16 cellular contexts compared by ENCODE assay signal in the genomic region with DNA sequence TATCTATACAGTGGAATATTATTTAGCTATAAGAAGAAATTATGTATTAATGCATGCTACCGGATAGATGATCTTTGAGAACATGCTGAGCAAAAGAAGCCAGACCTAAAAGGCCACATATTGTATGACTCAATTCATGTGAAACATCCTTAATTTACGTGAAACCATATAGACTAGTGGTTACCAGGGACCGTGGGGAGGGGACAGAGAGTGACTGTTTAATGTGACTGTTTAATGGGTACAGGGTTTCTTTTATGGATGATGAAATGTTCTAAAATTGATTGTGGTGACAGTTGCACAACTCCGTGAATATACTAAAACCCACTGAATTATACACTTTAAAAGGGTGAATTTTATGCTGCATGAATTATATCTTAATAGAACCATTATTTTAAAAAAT.
"Had no signal": no experiment of that assay in that cellular context is flagged by ENCODE, and none has a peak within 500 bp of the region (broad histone marks: within the 10 kb centered on the region; RNA-seq: fewer than 3 reads in every experiment).

No MANE protein-coding gene starts in this region.

- H3K4me3 Mint-ChIP-seq: activated CD4-positive, alpha-beta memory T cell treated with anti-CD3 and anti-CD28 coated beads, Interleukin-2, amount 10 ng/mL, durations not matched to agents 7 days and 5 days; brain; nephron had no signal

- ATAC-seq: gastrocnemius medialis, heart right ventricle, left lobe of liver, mucosa of descending colon, psoas muscle, right lobe of liver had no signal

- H3K9me3 Mint-ChIP-seq: activated CD4-positive, alpha-beta memory T cell treated with anti-CD3 and anti-CD28 coated beads, Interleukin-2, amount 10 ng/mL, durations not matched to agents 7 days and 5 days had no signal

- H3K4me1 Mint-ChIP-seq: brain, nephron had no signal

- H3K27me3 Mint-ChIP-seq: brain had no signal

- H3K27ac Mint-ChIP-seq: activated CD4-positive, alpha-beta memory T cell treated with anti-CD3 and anti-CD28 coated beads, Interleukin-2, amount 10 ng/mL, durations not matched to agents 7 days and 5 days; brain; nephron had no signal

- DNase-seq: activated CD4-positive, alpha-beta memory T cell treated with anti-CD3 and anti-CD28 coated beads, Interleukin-2, amount 10 ng/mL, durations not matched to agents 7 days and 5 days; activated CD4-positive, alpha-beta T cell treated with anti-CD3 and anti-CD28 coated beads for 1 hour; activated CD8-positive, alpha-beta memory T cell treated with anti-CD3 and anti-CD28 coated beads, Interleukin-2, amount 50 U/mL, for 48 hours; activated naive CD4-positive, alpha-beta T cell treated with anti-CD3 and anti-CD28 coated beads, Interleukin-2, amount 50 U/mL, for 16 hours; amygdala; effector memory CD4-positive, alpha-beta T cell; gastrocnemius medialis; heart right ventricle; mucosa of descending colon; psoas muscle; stomach; T-helper 9 cell had no signal
